In the genomic region with DNA sequence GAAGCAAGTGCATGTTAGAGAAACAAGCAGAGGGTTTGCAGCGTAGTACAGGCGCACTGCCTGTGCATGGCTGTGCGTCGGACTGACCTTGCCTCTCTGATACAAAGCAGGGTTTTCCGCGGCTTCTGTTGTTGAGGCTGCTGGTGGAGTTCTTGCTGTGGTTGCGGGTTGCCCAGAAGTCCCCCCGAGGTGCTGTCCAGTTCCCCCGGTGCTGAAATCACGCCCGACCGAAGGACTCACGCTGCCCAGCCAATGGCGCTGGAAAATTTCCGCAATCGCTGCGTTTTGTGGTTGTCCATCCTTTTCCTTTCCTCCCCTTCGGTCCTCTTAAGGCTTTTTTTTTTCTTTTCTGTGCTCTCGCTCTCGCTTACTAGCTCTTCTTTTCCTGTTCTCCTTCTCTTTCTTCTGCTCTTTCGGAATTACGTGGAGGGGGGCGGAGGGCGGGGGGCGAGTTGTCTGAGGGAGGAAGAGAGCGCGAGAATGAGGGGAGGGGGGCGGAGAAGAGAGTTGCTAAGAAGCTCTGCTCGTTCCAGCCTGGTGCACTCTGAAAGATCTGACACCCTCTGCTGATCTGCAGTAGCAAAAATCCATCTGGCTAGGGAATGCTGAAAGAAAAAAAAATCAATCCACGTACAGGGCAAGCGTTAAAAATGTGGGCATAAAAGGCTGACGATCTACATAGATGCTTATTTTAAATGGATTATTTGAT, we compare ENCODE assay signal across 8 cellular contexts. TPM values are rescaled to one million over a fixed set of nuclear protein-coding genes. Genes with fewer than 3 reads are reported as not detected.
DNase-seq lines count a peak whose midpoint lies in the region; ATAC-seq and TF ChIP-seq lines count a peak whose summit lies in the region.

A gene with protein sequence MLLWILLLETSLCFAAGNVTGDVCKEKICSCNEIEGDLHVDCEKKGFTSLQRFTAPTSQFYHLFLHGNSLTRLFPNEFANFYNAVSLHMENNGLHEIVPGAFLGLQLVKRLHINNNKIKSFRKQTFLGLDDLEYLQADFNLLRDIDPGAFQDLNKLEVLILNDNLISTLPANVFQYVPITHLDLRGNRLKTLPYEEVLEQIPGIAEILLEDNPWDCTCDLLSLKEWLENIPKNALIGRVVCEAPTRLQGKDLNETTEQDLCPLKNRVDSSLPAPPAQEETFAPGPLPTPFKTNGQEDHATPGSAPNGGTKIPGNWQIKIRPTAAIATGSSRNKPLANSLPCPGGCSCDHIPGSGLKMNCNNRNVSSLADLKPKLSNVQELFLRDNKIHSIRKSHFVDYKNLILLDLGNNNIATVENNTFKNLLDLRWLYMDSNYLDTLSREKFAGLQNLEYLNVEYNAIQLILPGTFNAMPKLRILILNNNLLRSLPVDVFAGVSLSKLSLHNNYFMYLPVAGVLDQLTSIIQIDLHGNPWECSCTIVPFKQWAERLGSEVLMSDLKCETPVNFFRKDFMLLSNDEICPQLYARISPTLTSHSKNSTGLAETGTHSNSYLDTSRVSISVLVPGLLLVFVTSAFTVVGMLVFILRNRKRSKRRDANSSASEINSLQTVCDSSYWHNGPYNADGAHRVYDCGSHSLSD (minus strand): TSS at position 558 of the 709 bp plus-strand sequence. CDS start 967 bp downstream, outside the sequence.

- peak; percentile 29 to 35 for DNase-seq in heart right ventricle
- no peak for DNase-seq in cardiac septum (ENCODE audit: low spot score)
- DNase-seq in NCI-H526 treated with DMSO at 0.1 percent for 48 hours (lab: John Stamatoyannopoulos, UW): peak; percentile 73
- DNase-seq in cerebellum (ENCODE audit: low spot score): no peak
- peak; percentile 69 for DNase-seq in mesenchymal stem cell
- DNase-seq in stimulated activated CD4-positive, alpha-beta T cell treated with anti-CD3 and anti-CD28 coated beads, Interleukin-4, amount 100 ng/mL, for 4 hours: no peak

- H3K23ac ChIP-seq in mesenchymal stem cell (ENCODE audit: low read length in 2 of 2): no peak within 1 kb of the TSS

- H3K14ac ChIP-seq in mesenchymal stem cell (ENCODE audit: low read length in 2 of 2): no peak within 1 kb of the TSS

- H3K4ac ChIP-seq in mesenchymal stem cell (ENCODE audit: low read depth in 1 of 2, low read length in 2 of 2): no peak within 1 kb of the TSS

- H3K4me3 ChIP-seq in heart right ventricle: no peak within 1 kb of the TSS
- peak within 1 kb of the TSS; percentile 50 to 61 for H3K4me3 ChIP-seq in mesenchymal stem cell (ENCODE audit: insufficient read depth in 1 of 2, low read depth in 1 of 2, low read length in 2 of 2)

- H3K4me1 ChIP-seq in heart right ventricle (peaks cover 0 to 7% (median 0%) of the 10 kb centered on the region in 9 donors), mesenchymal stem cell (ENCODE audit: control insufficient read depth, insufficient read depth, low read depth, low read length) (peaks cover 20% of the 10 kb centered on the region)

- H2BK120ac ChIP-seq in mesenchymal stem cell (ENCODE audit: low read depth, low read length): no peak within 1 kb of the TSS

- peaks cover 11 to 67% (median 61%) of the 10 kb centered on the region in 7 donors for H3K27me3 ChIP-seq in heart right ventricle
- peaks cover 15 to 55% of the 10 kb centered on the region in 2 experiments for H3K27me3 ChIP-seq in mesenchymal stem cell (ENCODE audit: control insufficient read depth in 1 of 2, insufficient read depth in 1 of 2, low read length in 2 of 2)

- 2% methylated on average over 32 of the region's 32 CpGs for WGBS in heart right ventricle, 2 donors
- 1% methylated on average over 23 of the region's 32 CpGs for WGBS in mesenchymal stem cell

- no peak within 1 kb of the TSS for H3K9ac ChIP-seq in mesenchymal stem cell (ENCODE audit: low read length)

- H2BK5ac ChIP-seq in mesenchymal stem cell (ENCODE audit: low read depth, low read length, poor library complexity, severe bottlenecking): no peak within 1 kb of the TSS

- H2BK12ac ChIP-seq in mesenchymal stem cell (ENCODE audit: low read length in 2 of 2): no peak within 1 kb of the TSS

- no peak within 1 kb of the TSS for H3K18ac ChIP-seq in mesenchymal stem cell (ENCODE audit: low read depth in 1 of 2, low read length in 2 of 2)

- H4K91ac ChIP-seq in mesenchymal stem cell (ENCODE audit: low read length): no peak within 1 kb of the TSS

- intact Hi-C loops in heart right ventricle (cut with DNase I) (no loop called here), cardiac septum (cut with DNase I) (no loop called here)

- H2AFZ ChIP-seq in mesenchymal stem cell (ENCODE audit: low read depth, low read length): no peak within 1 kb of the TSS

- peak in 1 of 8 donors; percentile 34 for ATAC-seq in heart right ventricle
- ATAC-seq in GM18498 (IDR thresholded peaks at IDR 0.05; ENCODE audit: unreplicated experiment): no peak
- ATAC-seq in HG02840 (IDR thresholded peaks at IDR 0.05; ENCODE audit: low FRiP score, unreplicated experiment): no peak

- no peak for TF ChIP-seq CTCF in heart right ventricle (IDR thresholded peaks at IDR 0.05)

- H4K8ac ChIP-seq in mesenchymal stem cell (ENCODE audit: low read length): no peak within 1 kb of the TSS

- no peak within 1 kb of the TSS for H3K27ac ChIP-seq in heart right ventricle
- H3K27ac ChIP-seq in mesenchymal stem cell (ENCODE audit: low read length, poor library complexity, severe bottlenecking): no peak within 1 kb of the TSS

- H2AK5ac ChIP-seq in mesenchymal stem cell (ENCODE audit: low read length, severe bottlenecking): no peak within 1 kb of the TSS

- H3K36me3 ChIP-seq in heart right ventricle (no peaks in the 10 kb centered on the region), mesenchymal stem cell (ENCODE audit: control insufficient read depth in 1 of 2, insufficient read depth in 2 of 2, low read depth in 1 of 2, low read length in 2 of 2) (no peaks in the 10 kb centered on the region)

- no peaks in the 10 kb centered on the region for H3K79me1 ChIP-seq in mesenchymal stem cell (replicated peaks; ENCODE audit: low read length, poor library complexity, severe bottlenecking)

- H3K9me3 ChIP-seq in heart right ventricle (no peaks in the 10 kb centered on the region), mesenchymal stem cell (ENCODE audit: control insufficient read depth, low read length) (peaks cover 3% of the 10 kb centered on the region)

- peak within 1 kb of the TSS; percentile 80 for H3K4me2 ChIP-seq in mesenchymal stem cell (ENCODE audit: low read length, poor library complexity, severe bottlenecking)

- no peak within 1 kb of the TSS for H2BK15ac ChIP-seq in mesenchymal stem cell (ENCODE audit: low read depth, poor library complexity, severe bottlenecking)

RNA-seq across cellular contexts. Expression of the gene that starts here (rescaled TPM):
- not detected for total RNA-seq in heart right ventricle
- not detected for polyA plus RNA-seq in heart right ventricle
- total RNA-seq in cardiac septum: 0.05 TPM
- total RNA-seq in cerebellum: 11.0 TPM
- not detected for polyA plus RNA-seq in mesenchymal stem cell (2013, experiment 1 of 2)
- polyA plus RNA-seq in mesenchymal stem cell (2013, experiment 2 of 2): not detected

Comparison
In these comparisons a context has a peak if more than half of its experiments do, and no peak if none do; other contexts are left out.
1. RNA of the gene that starts here (total RNA-seq): 11.0 TPM in cerebellum (single experiment); 0.05 TPM in cardiac septum (single experiment) and not detected in heart right ventricle; every median in the first group is over 10 times any median in the second.
2. Peak in DNase-seq in heart right ventricle; RNA of the gene not detected or under 1 TPM.
3. DNase-seq: peak in NCI-H526 treated with DMSO at 0.1 percent for 48 hours (single experiment) and mesenchymal stem cell (single experiment); none in cardiac septum (single experiment), cerebellum (single experiment) and stimulated activated CD4-positive, alpha-beta T cell treated with anti-CD3 and anti-CD28 coated beads, Interleukin-4, amount 100 ng/mL, for 4 hours (0 of 2).
4. H3K4me3 ChIP-seq: peak in mesenchymal stem cell (2 of 2); none in heart right ventricle (0 of 10).